Comparison of ENCODE assay signal across 12 cellular contexts in genomic region chr7:98398567-98399372, GRCh38. TPM values are rescaled to one million over a fixed set of nuclear protein-coding genes. Genes with fewer than 3 reads are reported as not detected.
A peak's percentile ranks its signal among the peaks of the same experiment; 100 is the strongest.
DNase-seq lines count a peak whose midpoint lies in the region; ATAC-seq and TF ChIP-seq lines count a peak whose summit lies in the region.
"Had no signal": no experiment of that assay in that cellular context is flagged by ENCODE, and none has a peak within 500 bp of the region (broad histone marks: within the 10 kb centered on the region; RNA-seq: fewer than 3 reads in every experiment).

No MANE protein-coding gene starts in this region.

- no peaks in the 10 kb centered on the region for H3K27me3 Mint-ChIP-seq in Caco-2 (ENCODE audit: insufficient read depth, unreplicated experiment)
- no peaks in the 10 kb centered on the region for H3K27me3 Mint-ChIP-seq in chondrocyte (ENCODE audit: low read depth)
- peaks cover 20% of the 10 kb centered on the region for H3K27me3 Mint-ChIP-seq in CD8-positive, alpha-beta T cell (ENCODE audit: low read depth)

- H3K23ac ChIP-seq in mesenchymal stem cell (ENCODE audit: low read length in 2 of 2), result no peak overlapping the region

- no peak overlapping the region for H4K8ac ChIP-seq in mesenchymal stem cell (ENCODE audit: low read length)

- H2BK15ac ChIP-seq in mesenchymal stem cell (ENCODE audit: low read depth, poor library complexity, severe bottlenecking), result no peak overlapping the region

- no peak for DNase-seq in Caco-2
- DNase-seq in LNCaP clone FGC (ENCODE audit: low read depth), result no peak
- no peak for DNase-seq in chondrocyte (ENCODE audit: low spot score)
- DNase-seq in mesenchymal stem cell, result peak; percentile 54
- DNase-seq in HuH-7 (ENCODE audit: low spot score), result no peak
- no peak for DNase-seq in sciatic nerve (ENCODE audit: low spot score)
- no peak for DNase-seq in activated naive CD4-positive, alpha-beta T cell treated with Interleukin-2 at 50 U/mL for 16 hours
- no peak for DNase-seq in CD8-positive, alpha-beta T cell
- DNase-seq: activated T-cell treated with anti-CD3 and anti-CD28 coated beads, Interleukin-2, amount 50 U/mL, for 4 hours; DMS79 had no signal

- no peak for ATAC-seq in sciatic nerve
- ATAC-seq in CD8-positive, alpha-beta T cell, result no peak
- ATAC-seq: activated T-cell treated with anti-CD3 and anti-CD28 coated beads, Interleukin-2, amount 50 U/mL, for 4 hours had no signal

- no peak overlapping the region for H3K4ac ChIP-seq in mesenchymal stem cell (ENCODE audit: low read depth in 1 of 2, low read length in 2 of 2)

- H3K27me3 ChIP-seq in Caco-2 (replicated peaks; ENCODE audit: control insufficient read depth, insufficient read depth, low read length), result no peaks in the 10 kb centered on the region
- peaks cover 0 to 23% of the 10 kb centered on the region in 2 experiments for H3K27me3 ChIP-seq in mesenchymal stem cell (ENCODE audit: control insufficient read depth in 1 of 2, insufficient read depth in 1 of 2, low read length in 2 of 2)
- no peaks in the 10 kb centered on the region for H3K27me3 ChIP-seq in CD8-positive, alpha-beta T cell (ENCODE audit: insufficient read depth, low read length)

- CTCF ChIA-PET in Caco-2 (lab: Charles Lee), result no interaction called here
- CTCF ChIA-PET in CD8-positive, alpha-beta T cell (lab: Charles Lee), result no interaction called here

- peak overlapping the region; percentile 29 for H3K27ac ChIP-seq in mesenchymal stem cell (ENCODE audit: low read length, poor library complexity, severe bottlenecking)
- H3K27ac ChIP-seq in CD8-positive, alpha-beta T cell (ENCODE audit: low read depth, low read length), result no peak overlapping the region
- H3K27ac ChIP-seq: KMS-11 had no signal

- H3K4me3 Mint-ChIP-seq in Caco-2 (ENCODE audit: unreplicated experiment) (peak overlapping the region; percentile 75), chondrocyte (ENCODE audit: unreplicated experiment) (peak overlapping the region; percentile 65)
- H3K4me3 Mint-ChIP-seq in CD8-positive, alpha-beta T cell, result no peak overlapping the region

- no peak overlapping the region for H2AFZ ChIP-seq in mesenchymal stem cell (ENCODE audit: low read depth, low read length)

- H2BK5ac ChIP-seq in mesenchymal stem cell (ENCODE audit: low read depth, low read length, poor library complexity, severe bottlenecking), result no peak overlapping the region

- H3K9ac ChIP-seq in mesenchymal stem cell (ENCODE audit: low read length), result no peak overlapping the region
- H3K9ac ChIP-seq: KMS-11 had no signal

- no peaks in the 10 kb centered on the region for H3K79me1 ChIP-seq in mesenchymal stem cell (replicated peaks; ENCODE audit: low read length, poor library complexity, severe bottlenecking)

- H3K9me3 Mint-ChIP-seq in Caco-2 (ENCODE audit: unreplicated experiment) (no peaks in the 10 kb centered on the region), chondrocyte (ENCODE audit: low read depth) (peaks cover 4% of the 10 kb centered on the region)
- no peaks in the 10 kb centered on the region for H3K9me3 Mint-ChIP-seq in CD8-positive, alpha-beta T cell
- H3K9me3 Mint-ChIP-seq: activated T-cell treated with anti-CD3 and anti-CD28 coated beads, Interleukin-2, amount 50 U/mL, for 4 hours had no signal

- H3K36me3 ChIP-seq in Caco-2 (ENCODE audit: control insufficient read depth, insufficient read depth, low read length), result no peaks in the 10 kb centered on the region; the same call in 1 of the 2 replicates
- H3K36me3 ChIP-seq in mesenchymal stem cell (ENCODE audit: control insufficient read depth in 1 of 2, insufficient read depth in 2 of 2, low read depth in 1 of 2, low read length in 2 of 2), result no peaks in the 10 kb centered on the region
- H3K36me3 ChIP-seq in CD8-positive, alpha-beta T cell (ENCODE audit: insufficient read depth, low read length), result no peaks in the 10 kb centered on the region

- intact Hi-C loops in Caco-2 (cut with micrococcal nuclease; ENCODE audit: unreplicated experiment) (no loop called here), sciatic nerve (cut with DNase I) (no loop called here)
- intact Hi-C loops in CD8-positive, alpha-beta T cell (cut with DNase I, micrococcal nuclease), result loop anchor here in 1 of 2 experiments (2.0 kb wide), 1 partner anchor 116 kb away; no protein-coding TSS in a partner anchor

- H2BK120ac ChIP-seq in mesenchymal stem cell (ENCODE audit: low read depth, low read length), result no peak overlapping the region

- H3K9me3 ChIP-seq in Caco-2 (peaks cover 13% of the 10 kb centered on the region), mesenchymal stem cell (ENCODE audit: control insufficient read depth, low read length) (no peaks in the 10 kb centered on the region)
- H3K9me3 ChIP-seq in CD8-positive, alpha-beta T cell (ENCODE audit: low read length), result no peaks in the 10 kb centered on the region

- peak overlapping the region; percentile 50 for H3K4me2 ChIP-seq in mesenchymal stem cell (ENCODE audit: low read length, poor library complexity, severe bottlenecking)

- no peak overlapping the region for H3K18ac ChIP-seq in mesenchymal stem cell (ENCODE audit: low read depth in 1 of 2, low read length in 2 of 2)

- H3K36me3 Mint-ChIP-seq in Caco-2 (ENCODE audit: insufficient read depth, unreplicated experiment), result peaks cover 54% of the 10 kb centered on the region
- no peaks in the 10 kb centered on the region for H3K36me3 Mint-ChIP-seq in chondrocyte (ENCODE audit: low read depth)
- H3K36me3 Mint-ChIP-seq in CD8-positive, alpha-beta T cell, result no peaks in the 10 kb centered on the region

- TF ChIP-seq CTCF in Caco-2 (IDR thresholded peaks at IDR 0.05; ENCODE audit: insufficient read depth in 1 of 2, low read depth in 1 of 2, low read length in 1 of 2, severe bottlenecking in 1 of 2, unreplicated experiment in 1 of 2) (no peak), LNCaP clone FGC (IDR thresholded peaks at IDR 0.05; ENCODE audit: control insufficient read depth, extremely low read depth, insufficient read depth) (no peak), chondrocyte (IDR thresholded peaks at IDR 0.05) (no peak)
- no peak for TF ChIP-seq CTCF in CD8-positive, alpha-beta T cell (IDR thresholded peaks at IDR 0.05)

- POLR2A ChIA-PET in Caco-2 (lab: Charles Lee), result no interaction called here
- POLR2A ChIA-PET in CD8-positive, alpha-beta T cell (lab: Charles Lee), result no interaction called here

- H3K4me3 ChIP-seq in Caco-2 (ENCODE audit: low read depth, low read length), result no peak overlapping the region
- peak overlapping the region; percentile 74 for H3K4me3 ChIP-seq in LNCaP clone FGC (ENCODE audit: low read depth, low read length)
- H3K4me3 ChIP-seq in mesenchymal stem cell (ENCODE audit: insufficient read depth in 1 of 2, low read depth in 1 of 2, low read length in 2 of 2), result no peak overlapping the region
- H3K4me3 ChIP-seq in CD8-positive, alpha-beta T cell (ENCODE audit: low read depth, low read length), result no peak overlapping the region
- H3K4me3 ChIP-seq: lung had no signal

- H2BK12ac ChIP-seq in mesenchymal stem cell (ENCODE audit: low read length in 2 of 2), result no peak overlapping the region

- 87% methylated on average over 20 of the region's 20 CpGs for WGBS in mesenchymal stem cell

- H3K27ac Mint-ChIP-seq in Caco-2 (ENCODE audit: unreplicated experiment) (no peak overlapping the region), chondrocyte (ENCODE audit: unreplicated experiment) (peak overlapping the region; percentile 78)
- H3K27ac Mint-ChIP-seq in CD8-positive, alpha-beta T cell, result no peak overlapping the region

- H2AK5ac ChIP-seq in mesenchymal stem cell (ENCODE audit: low read length, severe bottlenecking), result no peak overlapping the region

- H3K4me1 Mint-ChIP-seq in Caco-2 (ENCODE audit: low read depth, unreplicated experiment) (peaks cover 17% of the 10 kb centered on the region), chondrocyte (ENCODE audit: low read depth) (peaks cover 25% of the 10 kb centered on the region)
- peaks cover 9% of the 10 kb centered on the region for H3K4me1 Mint-ChIP-seq in CD8-positive, alpha-beta T cell (ENCODE audit: low read depth)

- no peak overlapping the region for H4K91ac ChIP-seq in mesenchymal stem cell (ENCODE audit: low read length)

- peaks cover 29% of the 10 kb centered on the region for H3K4me1 ChIP-seq in Caco-2
- H3K4me1 ChIP-seq in mesenchymal stem cell (ENCODE audit: control insufficient read depth, insufficient read depth, low read depth, low read length), result peaks cover 10% of the 10 kb centered on the region
- peaks cover 8% of the 10 kb centered on the region for H3K4me1 ChIP-seq in CD8-positive, alpha-beta T cell (ENCODE audit: insufficient read depth, low read length)

- H3K14ac ChIP-seq in mesenchymal stem cell (ENCODE audit: low read length in 2 of 2), result no peak overlapping the region

- TSS peak; percentile 43 for BruUV-seq in Caco-2 (replicated peaks; lab: Mats Ljungman, UMichigan)

RNA-seq across cellular contexts. Expression of gene BAIAP2L1, which starts 2.1 kb away (rescaled TPM):
- total RNA-seq in Caco-2 (2022) (60.9 and 66.9 TPM in 2 replicates), chondrocyte (8.7 to 12.4 TPM (median 11.9 TPM) in 3 replicates), sciatic nerve (5.1 TPM)
- polyA plus RNA-seq in mesenchymal stem cell (2013, experiment 1 of 2), result 10.1 TPM
- 10.6 TPM for polyA plus RNA-seq in mesenchymal stem cell (2013, experiment 2 of 2)
- total RNA-seq in CD8-positive, alpha-beta T cell, result under 1 TPM in 1 of 2 experiments, not detected in 1; 0.43 TPM
